ENCODE assay signal across 1 cellular context in the genomic region with DNA sequence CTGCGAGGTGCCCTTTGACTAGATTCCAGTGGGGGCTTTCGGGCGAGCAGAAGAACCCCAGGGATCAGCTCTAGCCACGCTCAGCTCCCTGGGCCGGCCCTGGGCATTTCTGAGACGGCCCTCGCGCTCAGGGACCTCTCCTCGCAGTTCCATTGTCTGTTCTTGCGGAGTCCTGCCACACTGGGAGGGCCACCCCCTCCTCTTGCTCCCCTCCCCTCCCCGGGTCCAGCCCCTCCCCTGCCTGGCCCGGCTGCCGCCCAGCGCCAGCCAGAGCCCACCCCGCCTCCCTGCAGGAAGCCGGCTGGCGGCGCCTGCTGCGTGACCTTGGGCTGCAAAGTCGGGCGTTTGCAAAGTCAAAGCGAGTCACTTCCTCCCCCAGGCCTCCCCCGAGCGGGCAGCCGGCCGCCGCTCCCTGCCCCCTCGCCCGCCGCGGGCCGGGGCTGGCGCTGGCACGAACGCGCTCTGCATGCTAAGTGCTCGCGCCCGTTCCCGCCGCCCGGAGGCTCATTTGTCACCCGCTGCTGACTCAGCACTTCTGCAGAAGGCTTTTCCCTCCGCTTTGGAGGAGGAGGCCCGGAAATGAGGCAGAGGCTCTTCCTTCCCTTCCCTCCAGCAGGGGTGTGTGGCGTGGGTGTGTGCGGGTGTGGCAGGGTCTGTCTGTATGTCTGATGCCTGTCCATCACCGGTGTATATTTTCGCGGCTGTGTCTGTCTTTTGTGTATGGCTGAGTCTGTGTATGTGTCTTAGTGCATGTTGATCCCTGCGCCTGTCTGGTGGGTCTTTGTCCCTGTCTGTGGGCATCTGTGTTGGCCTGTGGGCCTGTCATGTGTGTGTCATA.
TF ChIP-seq lines count a peak whose summit lies in the region.

No MANE protein-coding gene starts in this region.

TF ChIP-seq in HEK293, 187 proteins besides CTCF, POLR2A, EP300 and RAD21 (continued from another document and continues in another):
- TF ChIP-seq, protein P1, sequence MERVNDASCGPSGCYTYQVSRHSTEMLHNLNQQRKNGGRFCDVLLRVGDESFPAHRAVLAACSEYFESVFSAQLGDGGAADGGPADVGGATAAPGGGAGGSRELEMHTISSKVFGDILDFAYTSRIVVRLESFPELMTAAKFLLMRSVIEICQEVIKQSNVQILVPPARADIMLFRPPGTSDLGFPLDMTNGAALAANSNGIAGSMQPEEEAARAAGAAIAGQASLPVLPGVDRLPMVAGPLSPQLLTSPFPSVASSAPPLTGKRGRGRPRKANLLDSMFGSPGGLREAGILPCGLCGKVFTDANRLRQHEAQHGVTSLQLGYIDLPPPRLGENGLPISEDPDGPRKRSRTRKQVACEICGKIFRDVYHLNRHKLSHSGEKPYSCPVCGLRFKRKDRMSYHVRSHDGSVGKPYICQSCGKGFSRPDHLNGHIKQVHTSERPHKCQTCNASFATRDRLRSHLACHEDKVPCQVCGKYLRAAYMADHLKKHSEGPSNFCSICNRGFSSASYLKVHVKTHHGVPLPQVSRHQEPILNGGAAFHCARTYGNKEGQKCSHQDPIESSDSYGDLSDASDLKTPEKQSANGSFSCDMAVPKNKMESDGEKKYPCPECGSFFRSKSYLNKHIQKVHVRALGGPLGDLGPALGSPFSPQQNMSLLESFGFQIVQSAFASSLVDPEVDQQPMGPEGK (tag by site-specific recombination; IDR thresholded peaks at IDR 0.05), result peak; percentile 51
- peak; percentile 87 for TF ChIP-seq ZIC2 (tag by site-specific recombination; IDR thresholded peaks at IDR 0.05)
- TF ChIP-seq FEZF1 (tag by site-specific recombination; IDR thresholded peaks at IDR 0.05), result peak; percentile 15; the same call in 1 of the 2 replicates
- no peak for TF ChIP-seq ZNF521 (tag by site-specific recombination; IDR thresholded peaks at IDR 0.05)
- peak; percentile 39; the same call in 1 of the 2 replicates for TF ChIP-seq ZNF76 (tag by site-specific recombination; IDR thresholded peaks at IDR 0.05; ENCODE audit: borderline replicate concordance, low read depth)
- TF ChIP-seq, protein P2, sequence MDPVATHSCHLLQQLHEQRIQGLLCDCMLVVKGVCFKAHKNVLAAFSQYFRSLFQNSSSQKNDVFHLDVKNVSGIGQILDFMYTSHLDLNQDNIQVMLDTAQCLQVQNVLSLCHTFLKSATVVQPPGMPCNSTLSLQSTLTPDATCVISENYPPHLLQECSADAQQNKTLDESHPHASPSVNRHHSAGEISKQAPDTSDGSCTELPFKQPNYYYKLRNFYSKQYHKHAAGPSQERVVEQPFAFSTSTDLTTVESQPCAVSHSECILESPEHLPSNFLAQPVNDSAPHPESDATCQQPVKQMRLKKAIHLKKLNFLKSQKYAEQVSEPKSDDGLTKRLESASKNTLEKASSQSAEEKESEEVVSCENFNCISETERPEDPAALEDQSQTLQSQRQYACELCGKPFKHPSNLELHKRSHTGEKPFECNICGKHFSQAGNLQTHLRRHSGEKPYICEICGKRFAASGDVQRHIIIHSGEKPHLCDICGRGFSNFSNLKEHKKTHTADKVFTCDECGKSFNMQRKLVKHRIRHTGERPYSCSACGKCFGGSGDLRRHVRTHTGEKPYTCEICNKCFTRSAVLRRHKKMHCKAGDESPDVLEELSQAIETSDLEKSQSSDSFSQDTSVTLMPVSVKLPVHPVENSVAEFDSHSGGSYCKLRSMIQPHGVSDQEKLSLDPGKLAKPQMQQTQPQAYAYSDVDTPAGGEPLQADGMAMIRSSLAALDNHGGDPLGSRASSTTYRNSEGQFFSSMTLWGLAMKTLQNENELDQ (tag by site-specific recombination; IDR thresholded peaks at IDR 0.05; ENCODE audit: low read depth), result no peak
- TF ChIP-seq KLF10 (tag by site-specific recombination; IDR thresholded peaks at IDR 0.05), result peak; percentile 99
- peak; percentile 96 for TF ChIP-seq KLF9 (tag by site-specific recombination; IDR thresholded peaks at IDR 0.05; ENCODE audit: low read depth)
- TF ChIP-seq, protein P3, sequence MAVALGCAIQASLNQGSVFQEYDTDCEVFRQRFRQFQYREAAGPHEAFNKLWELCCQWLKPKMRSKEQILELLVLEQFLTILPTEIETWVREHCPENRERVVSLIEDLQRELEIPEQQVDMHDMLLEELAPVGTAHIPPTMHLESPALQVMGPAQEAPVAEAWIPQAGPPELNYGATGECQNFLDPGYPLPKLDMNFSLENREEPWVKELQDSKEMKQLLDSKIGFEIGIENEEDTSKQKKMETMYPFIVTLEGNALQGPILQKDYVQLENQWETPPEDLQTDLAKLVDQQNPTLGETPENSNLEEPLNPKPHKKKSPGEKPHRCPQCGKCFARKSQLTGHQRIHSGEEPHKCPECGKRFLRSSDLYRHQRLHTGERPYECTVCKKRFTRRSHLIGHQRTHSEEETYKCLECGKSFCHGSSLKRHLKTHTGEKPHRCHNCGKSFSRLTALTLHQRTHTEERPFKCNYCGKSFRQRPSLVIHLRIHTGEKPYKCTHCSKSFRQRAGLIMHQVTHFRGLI (tag by site-specific recombination; IDR thresholded peaks at IDR 0.05), result peak; percentile 73; the same call in 1 of the 2 replicates
- no peak for TF ChIP-seq ZNF473 (tag by site-specific recombination; IDR thresholded peaks at IDR 0.05)
- peak; percentile 50; the same call in 1 of the 2 replicates for TF ChIP-seq ZEB2 (tag by site-specific recombination; IDR thresholded peaks at IDR 0.05)
- no peak for TF ChIP-seq ZNF157 (tag by site-specific recombination; IDR thresholded peaks at IDR 0.05)
- TF ChIP-seq SP7 (tag by site-specific recombination; IDR thresholded peaks at IDR 0.05), result peak; percentile 79
- peak; percentile 38; the same call in 1 of the 2 replicates for TF ChIP-seq WT1 (tag by site-specific recombination; IDR thresholded peaks at IDR 0.05)
- TF ChIP-seq MYNN (tag by site-specific recombination; IDR thresholded peaks at IDR 0.05; ENCODE audit: borderline replicate concordance), result no peak
- TF ChIP-seq, protein P4, sequence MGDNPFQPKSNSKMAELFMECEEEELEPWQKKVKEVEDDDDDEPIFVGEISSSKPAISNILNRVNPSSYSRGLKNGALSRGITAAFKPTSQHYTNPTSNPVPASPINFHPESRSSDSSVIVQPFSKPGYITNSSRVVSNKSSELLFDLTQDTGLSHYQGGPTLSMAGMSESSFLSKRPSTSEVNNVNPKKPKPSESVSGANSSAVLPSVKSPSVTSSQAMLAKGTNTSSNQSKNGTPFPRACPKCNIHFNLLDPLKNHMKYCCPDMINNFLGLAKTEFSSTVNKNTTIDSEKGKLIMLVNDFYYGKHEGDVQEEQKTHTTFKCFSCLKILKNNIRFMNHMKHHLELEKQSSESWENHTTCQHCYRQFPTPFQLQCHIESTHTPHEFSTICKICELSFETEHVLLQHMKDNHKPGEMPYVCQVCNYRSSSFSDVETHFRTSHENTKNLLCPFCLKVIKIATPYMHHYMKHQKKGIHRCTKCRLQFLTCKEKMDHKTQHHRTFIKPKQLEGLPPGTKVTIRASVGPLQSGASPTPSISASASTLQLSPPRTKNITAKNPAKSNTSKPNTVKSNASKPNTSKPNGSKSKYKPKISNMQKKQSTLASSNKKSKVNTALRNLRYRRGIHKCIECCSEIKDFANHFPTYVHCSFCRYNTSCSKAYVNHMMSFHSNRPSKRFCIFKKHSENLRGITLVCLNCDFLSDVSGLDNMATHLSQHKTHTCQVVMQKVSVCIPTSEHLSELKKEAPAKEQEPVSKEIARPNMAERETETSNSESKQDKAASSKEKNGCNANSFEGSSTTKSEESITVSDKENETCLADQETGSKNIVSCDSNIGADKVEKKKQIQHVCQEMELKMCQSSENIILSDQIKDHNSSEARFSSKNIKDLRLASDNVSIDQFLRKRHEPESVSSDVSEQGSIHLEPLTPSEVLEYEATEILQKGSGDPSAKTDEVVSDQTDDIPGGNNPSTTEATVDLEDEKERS (tag by site-specific recombination; IDR thresholded peaks at IDR 0.05), result no peak
- no peak for TF ChIP-seq ZNF623 (tag by site-specific recombination; IDR thresholded peaks at IDR 0.05)
- no peak for TF ChIP-seq ZNF830 (tag by site-specific recombination; IDR thresholded peaks at IDR 0.05; ENCODE audit: low read depth)
- TF ChIP-seq ZNF629 (tag by site-specific recombination; IDR thresholded peaks at IDR 0.05), result peak; percentile 69
- no peak for TF ChIP-seq ZNF610 (tag by site-specific recombination; IDR thresholded peaks at IDR 0.05; ENCODE audit: borderline replicate concordance)
- 0 out of 2 replicates have a peak, but pooled peaks have one; percentile 25 for TF ChIP-seq ZBTB7A (tag by site-specific recombination; IDR thresholded peaks at IDR 0.05; ENCODE audit: low read depth)
- TF ChIP-seq SP2 (tag by site-specific recombination; IDR thresholded peaks at IDR 0.05), result peak; percentile 58
- no peak for TF ChIP-seq ZNF785 (tag by site-specific recombination; IDR thresholded peaks at IDR 0.05)
- peak; percentile 98 for TF ChIP-seq KLF1 (tag by site-specific recombination; IDR thresholded peaks at IDR 0.05)
- TF ChIP-seq ZNF600 (tag by site-specific recombination; IDR thresholded peaks at IDR 0.05), result peak; percentile 71
- TF ChIP-seq ZNF560 (tag by site-specific recombination; IDR thresholded peaks at IDR 0.05; ENCODE audit: borderline replicate concordance), result no peak
- TF ChIP-seq ZNF791 (tag by site-specific recombination; IDR thresholded peaks at IDR 0.05), result no peak
- TF ChIP-seq ZFP69B (tag by site-specific recombination; IDR thresholded peaks at IDR 0.05), result peak; percentile 68
- no peak for TF ChIP-seq ZBTB21 (tag by site-specific recombination; IDR thresholded peaks at IDR 0.05)
- TF ChIP-seq, protein P5, sequence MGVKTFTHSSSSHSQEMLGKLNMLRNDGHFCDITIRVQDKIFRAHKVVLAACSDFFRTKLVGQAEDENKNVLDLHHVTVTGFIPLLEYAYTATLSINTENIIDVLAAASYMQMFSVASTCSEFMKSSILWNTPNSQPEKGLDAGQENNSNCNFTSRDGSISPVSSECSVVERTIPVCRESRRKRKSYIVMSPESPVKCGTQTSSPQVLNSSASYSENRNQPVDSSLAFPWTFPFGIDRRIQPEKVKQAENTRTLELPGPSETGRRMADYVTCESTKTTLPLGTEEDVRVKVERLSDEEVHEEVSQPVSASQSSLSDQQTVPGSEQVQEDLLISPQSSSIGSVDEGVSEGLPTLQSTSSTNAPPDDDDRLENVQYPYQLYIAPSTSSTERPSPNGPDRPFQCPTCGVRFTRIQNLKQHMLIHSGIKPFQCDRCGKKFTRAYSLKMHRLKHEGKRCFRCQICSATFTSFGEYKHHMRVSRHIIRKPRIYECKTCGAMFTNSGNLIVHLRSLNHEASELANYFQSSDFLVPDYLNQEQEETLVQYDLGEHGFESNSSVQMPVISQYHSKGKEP (tag by site-specific recombination; IDR thresholded peaks at IDR 0.05), result peak; percentile 76
- TF ChIP-seq ZNF184 (tag by site-specific recombination; IDR thresholded peaks at IDR 0.05), result 0 out of 2 replicates have a peak, but pooled peaks have one; percentile 51
- TF ChIP-seq ZNF548 (tag by site-specific recombination; IDR thresholded peaks at IDR 0.05), result no peak
- TF ChIP-seq SETDB1 (IDR thresholded peaks at IDR 0.05; ENCODE audit: insufficient read length, low read length), result no peak
- peak; percentile 99 for TF ChIP-seq ZBTB8A (tag by site-specific recombination; IDR thresholded peaks at IDR 0.05)
- TF ChIP-seq ZNF214 (tag by site-specific recombination; IDR thresholded peaks at IDR 0.05; ENCODE audit: borderline replicate concordance), result no peak
- TF ChIP-seq ZNF596 (tag by site-specific recombination; IDR thresholded peaks at IDR 0.05), result peak; percentile 11
- peak; percentile 35; the same call in 1 of the 2 replicates for TF ChIP-seq ZNF843 (tag by site-specific recombination; IDR thresholded peaks at IDR 0.05)
- no peak for TF ChIP-seq ZNF404 (tag by site-specific recombination; IDR thresholded peaks at IDR 0.05)
- no peak for TF ChIP-seq ZNF707 (tag by site-specific recombination; IDR thresholded peaks at IDR 0.05)
- TF ChIP-seq KLF7 (tag by site-specific recombination; IDR thresholded peaks at IDR 0.05; ENCODE audit: borderline replicate concordance), result 0 out of 2 replicates have a peak, but pooled peaks have one; percentile 48
- TF ChIP-seq ZBTB20 (tag by site-specific recombination; IDR thresholded peaks at IDR 0.05), result peak; percentile 68
- TF ChIP-seq, protein P6, sequence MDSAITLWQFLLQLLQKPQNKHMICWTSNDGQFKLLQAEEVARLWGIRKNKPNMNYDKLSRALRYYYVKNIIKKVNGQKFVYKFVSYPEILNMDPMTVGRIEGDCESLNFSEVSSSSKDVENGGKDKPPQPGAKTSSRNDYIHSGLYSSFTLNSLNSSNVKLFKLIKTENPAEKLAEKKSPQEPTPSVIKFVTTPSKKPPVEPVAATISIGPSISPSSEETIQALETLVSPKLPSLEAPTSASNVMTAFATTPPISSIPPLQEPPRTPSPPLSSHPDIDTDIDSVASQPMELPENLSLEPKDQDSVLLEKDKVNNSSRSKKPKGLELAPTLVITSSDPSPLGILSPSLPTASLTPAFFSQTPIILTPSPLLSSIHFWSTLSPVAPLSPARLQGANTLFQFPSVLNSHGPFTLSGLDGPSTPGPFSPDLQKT (IDR thresholded peaks at IDR 0.05; ENCODE audit: borderline replicate concordance, low read depth, low read length), result no peak; the same call in 1 of the 2 replicates
- TF ChIP-seq, protein P7, sequence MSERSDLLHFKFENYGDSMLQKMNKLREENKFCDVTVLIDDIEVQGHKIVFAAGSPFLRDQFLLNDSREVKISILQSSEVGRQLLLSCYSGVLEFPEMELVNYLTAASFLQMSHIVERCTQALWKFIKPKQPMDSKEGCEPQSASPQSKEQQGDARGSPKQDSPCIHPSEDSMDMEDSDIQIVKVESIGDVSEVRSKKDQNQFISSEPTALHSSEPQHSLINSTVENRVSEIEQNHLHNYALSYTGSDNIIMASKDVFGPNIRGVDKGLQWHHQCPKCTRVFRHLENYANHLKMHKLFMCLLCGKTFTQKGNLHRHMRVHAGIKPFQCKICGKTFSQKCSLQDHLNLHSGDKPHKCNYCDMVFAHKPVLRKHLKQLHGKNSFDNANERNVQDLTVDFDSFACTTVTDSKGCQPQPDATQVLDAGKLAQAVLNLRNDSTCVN (tag by site-specific recombination; optimal IDR thresholded peaks at IDR 0.05), result peak; percentile 84
- TF ChIP-seq, protein P8, sequence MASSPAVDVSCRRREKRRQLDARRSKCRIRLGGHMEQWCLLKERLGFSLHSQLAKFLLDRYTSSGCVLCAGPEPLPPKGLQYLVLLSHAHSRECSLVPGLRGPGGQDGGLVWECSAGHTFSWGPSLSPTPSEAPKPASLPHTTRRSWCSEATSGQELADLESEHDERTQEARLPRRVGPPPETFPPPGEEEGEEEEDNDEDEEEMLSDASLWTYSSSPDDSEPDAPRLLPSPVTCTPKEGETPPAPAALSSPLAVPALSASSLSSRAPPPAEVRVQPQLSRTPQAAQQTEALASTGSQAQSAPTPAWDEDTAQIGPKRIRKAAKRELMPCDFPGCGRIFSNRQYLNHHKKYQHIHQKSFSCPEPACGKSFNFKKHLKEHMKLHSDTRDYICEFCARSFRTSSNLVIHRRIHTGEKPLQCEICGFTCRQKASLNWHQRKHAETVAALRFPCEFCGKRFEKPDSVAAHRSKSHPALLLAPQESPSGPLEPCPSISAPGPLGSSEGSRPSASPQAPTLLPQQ (tag by site-specific recombination; IDR thresholded peaks at IDR 0.05), result peak; percentile 53; the same call in 1 of the 2 replicates
- TF ChIP-seq BCL11A (tag by site-specific recombination; IDR thresholded peaks at IDR 0.05; ENCODE audit: low read depth), result no peak
